16 cellular contexts compared by ENCODE assay signal in genomic region chr21:18030248-18030647, GRCh38.
DNase-seq lines count a peak whose midpoint lies in the region; ATAC-seq, FAIRE-seq and TF ChIP-seq lines count a peak whose summit lies in the region.
"Had no signal": no experiment of that assay in that cellular context is flagged by ENCODE, and none has a peak within 500 bp of the region (broad histone marks: within the 10 kb centered on the region; RNA-seq: fewer than 3 reads in every experiment).

No MANE protein-coding gene starts in this region.

- H3K27me3 ChIP-seq in KMS-11 (ENCODE audit: insufficient read depth, low read depth) (no peaks in the 10 kb centered on the region), GM12878 (replicated peaks in 1 of 2; ENCODE audit: control insufficient read depth in 2 of 2, insufficient read depth in 2 of 2, low read length in 1 of 2) (no peaks in the 10 kb centered on the region)
- H3K27me3 ChIP-seq: gastroesophageal sphincter, neutrophil had no signal

- no peak for TF ChIP-seq EP300 in GM12878 (IDR thresholded peaks at IDR 0.05; ENCODE audit: borderline replicate concordance in 1 of 2, control insufficient read depth in 1 of 2, low read depth in 2 of 2, low read length in 2 of 2)

- peak overlapping the region; percentile 81 for H3K4me2 ChIP-seq in KMS-11
- no peak overlapping the region for H3K4me2 ChIP-seq in GM12878 (ENCODE audit: control insufficient read depth, insufficient read depth)

- H3K27ac ChIP-seq in KMS-11 (peak overlapping the region; percentile 29; the same call in 1 of the 2 replicates), GM12878 (ENCODE audit: control insufficient read depth, insufficient read depth) (no peak overlapping the region)
- H3K27ac ChIP-seq: gastroesophageal sphincter, GM23248, neutrophil had no signal

- no peak overlapping the region for H3K4me3 ChIP-seq in KMS-11 (IDR thresholded peaks at IDR 0.05; ENCODE audit: insufficient read depth, low read depth, low read length)
- H3K4me3 ChIP-seq in GM12878, result no peak overlapping the region
- H3K4me3 ChIP-seq: gastroesophageal sphincter, GM23248 had no signal

- DNase-seq in activated CD4-positive, alpha-beta T cell treated with anti-CD3 and anti-CD28 coated beads for 36 hours, result peak; percentile 9
- no peak for DNase-seq in activated CD4-positive, alpha-beta T cell treated with anti-CD3 and anti-CD28 coated beads, Interleukin-2, amount 50 U/mL, for 4 hours
- DNase-seq in GM12878 (ENCODE audit: low read depth, low spot score) (no peak), DMS53 (lab: John Stamatoyannopoulos, UW) (no peak)
- DNase-seq: CD4-positive, CD25-positive, alpha-beta regulatory T cell; cerebellar nuclear complex; GM23248; NCI-H2171 treated with DMSO at 0.1 percent for 48 hours had no signal

- TF ChIP-seq CTCF in KMS-11 (conservative IDR thresholded peaks at IDR 0.05; ENCODE audit: low read depth, low read length), result no peak
- TF ChIP-seq CTCF in GM12878 (IDR thresholded peaks at IDR 0.05 in 2 of 3, conservative IDR thresholded peaks at IDR 0.05 in 1 of 3; ENCODE audit: control insufficient read depth in 2 of 3, extremely low read depth in 1 of 3, insufficient read depth in 1 of 3, low read depth in 3 of 3, low read length in 3 of 3), result no peak

- SMC1A ChIA-PET in GM12878 (lab: Charles Lee; ENCODE audit: uncharacterized antibody, unreplicated experiment), result no interaction called here

- no TSS peak for BruUV-seq in GM12878 (replicated peaks; lab: Mats Ljungman, UMichigan)

- ATAC-seq in activated CD4-positive, alpha-beta T cell treated with anti-CD3 and anti-CD28 coated beads for 36 hours, result peak; percentile 49
- peak; percentile 76 for ATAC-seq in HG02610 (IDR thresholded peaks at IDR 0.05; ENCODE audit: unreplicated experiment)
- ATAC-seq in GM12878, result peak; percentile 52
- ATAC-seq in HG02970 (IDR thresholded peaks at IDR 0.05; ENCODE audit: low FRiP score, unreplicated experiment), result no peak
- no peak for ATAC-seq in GM18861 (IDR thresholded peaks at IDR 0.05; ENCODE audit: unreplicated experiment)
- ATAC-seq: gastroesophageal sphincter had no signal

- H3K4me1 Mint-ChIP-seq in activated CD4-positive, alpha-beta T cell treated with anti-CD3 and anti-CD28 coated beads for 36 hours, result no peaks in the 10 kb centered on the region
- H3K4me1 Mint-ChIP-seq: CD4-positive, CD25-positive, alpha-beta regulatory T cell had no signal

- RAD21 ChIA-PET in GM12878 (lab: Charles Lee; ENCODE audit: unreplicated experiment), result no interaction called here

- H3K27ac Mint-ChIP-seq in activated CD4-positive, alpha-beta T cell treated with anti-CD3 and anti-CD28 coated beads for 36 hours, result no peak overlapping the region
- H3K27ac Mint-ChIP-seq: CD4-positive, CD25-positive, alpha-beta regulatory T cell; stimulated activated naive CD8-positive, alpha-beta T cell treated with anti-CD3 and anti-CD28 coated beads, Interleukin-15, Interleukin-2, amounts not matched to agents 100 ng/mL and 50 ng/mL, for 24 hours had no signal

- TF ChIP-seq POLR2A in GM12878 (IDR thresholded peaks at IDR 0.05; ENCODE audit: low read depth, low read length), result no peak

- H2AFZ ChIP-seq in KMS-11 (ENCODE audit: low read depth) (no peak overlapping the region), GM12878 (ENCODE audit: control insufficient read depth, low read depth, low read length) (no peak overlapping the region)
- H2AFZ ChIP-seq: GM23248 had no signal

- H3K27me3 Mint-ChIP-seq in activated CD4-positive, alpha-beta T cell treated with anti-CD3 and anti-CD28 coated beads for 36 hours, result no peaks in the 10 kb centered on the region

- no peak overlapping the region for H3K4me3 Mint-ChIP-seq in activated CD4-positive, alpha-beta T cell treated with anti-CD3 and anti-CD28 coated beads for 36 hours
- H3K4me3 Mint-ChIP-seq: CD4-positive, CD25-positive, alpha-beta regulatory T cell; stimulated activated naive CD8-positive, alpha-beta T cell treated with anti-CD3 and anti-CD28 coated beads, Interleukin-15, Interleukin-2, amounts not matched to agents 100 ng/mL and 50 ng/mL, for 24 hours had no signal

- no peak for FAIRE-seq in GM12878 (lab: Jason Lieb, UNC)
- FAIRE-seq: A204.1 had no signal

- 3% methylated on average over 4 of the region's 4 CpGs for WGBS in GM12878 (ENCODE audit: insufficient coverage, insufficient replicate concordance, low lambda C conversion rate, missing lambda C conversion rate)

- intact Hi-C loops in activated CD4-positive, alpha-beta T cell treated with anti-CD3 and anti-CD28 coated beads for 36 hours (cut with DNase I, micrococcal nuclease), result no loop called here
- intact Hi-C loops in GM12878 (cut with micrococcal nuclease; ENCODE audit: unreplicated experiment), result no loop called here

- no peak for TF ChIP-seq RAD21 in GM12878 (IDR thresholded peaks at IDR 0.05; ENCODE audit: insufficient read depth, low read depth, low read length)

- no peaks in the 10 kb centered on the region; the same call in 2 of the 3 replicates for H3K9me3 ChIP-seq in GM12878 (replicated peaks; ENCODE audit: control insufficient read depth, insufficient read depth, low read length)
- H3K9me3 ChIP-seq: gastroesophageal sphincter, neutrophil had no signal

- peaks cover 32% of the 10 kb centered on the region for H3K4me1 ChIP-seq in KMS-11 (ENCODE audit: low read depth, poor library complexity, severe bottlenecking)
- no peaks in the 10 kb centered on the region for H3K4me1 ChIP-seq in GM12878 (ENCODE audit: control insufficient read depth, insufficient read depth, low read length)
- H3K4me1 ChIP-seq: gastroesophageal sphincter had no signal

- POLR2A ChIA-PET in activated CD4-positive, alpha-beta T cell treated with anti-CD3 and anti-CD28 coated beads for 36 hours (lab: Charles Lee), result no interaction called here
- POLR2A ChIA-PET in GM12878 (lab: Charles Lee), result no interaction called here

- H3K9ac ChIP-seq in KMS-11, result no peak overlapping the region
- no peak overlapping the region for H3K9ac ChIP-seq in GM12878 (ENCODE audit: control insufficient read depth, insufficient read depth, low read length)
- H3K9ac ChIP-seq: GM23248 had no signal

- CTCF ChIA-PET in activated CD4-positive, alpha-beta T cell treated with anti-CD3 and anti-CD28 coated beads for 36 hours (lab: Charles Lee), result no interaction called here
- CTCF ChIA-PET in GM12878 (lab: Yijun Ruan, JAX), result no interaction called here

- H3K9me3 Mint-ChIP-seq in activated CD4-positive, alpha-beta T cell treated with anti-CD3 and anti-CD28 coated beads for 36 hours (ENCODE audit: low read depth), result no peaks in the 10 kb centered on the region
- H3K9me3 Mint-ChIP-seq: stimulated activated naive CD8-positive, alpha-beta T cell treated with anti-CD3 and anti-CD28 coated beads, Interleukin-15, Interleukin-2, amounts not matched to agents 100 ng/mL and 50 ng/mL, for 24 hours had no signal

- no peaks in the 10 kb centered on the region for H3K36me3 Mint-ChIP-seq in activated CD4-positive, alpha-beta T cell treated with anti-CD3 and anti-CD28 coated beads for 36 hours (ENCODE audit: low read depth)
- H3K36me3 Mint-ChIP-seq: CD4-positive, CD25-positive, alpha-beta regulatory T cell had no signal

- H3K36me3 ChIP-seq in KMS-11 (ENCODE audit: insufficient read depth) (no peaks in the 10 kb centered on the region), GM12878 (ENCODE audit: control insufficient read depth in 2 of 2, insufficient read depth in 2 of 2, low read length in 1 of 2) (no peaks in the 10 kb centered on the region)
- H3K36me3 ChIP-seq: gastroesophageal sphincter, neutrophil had no signal

- H3K79me2 ChIP-seq in KMS-11 (ENCODE audit: insufficient read depth, low read depth) (no peaks in the 10 kb centered on the region), GM12878 (ENCODE audit: control insufficient read depth, insufficient read depth, low read length) (no peaks in the 10 kb centered on the region)

- H4K20me1 ChIP-seq in KMS-11 (ENCODE audit: insufficient read depth) (0 out of 2 replicates have a peak, but pooled peaks cover 3% of the 10 kb centered on the region), GM12878 (ENCODE audit: control insufficient read depth, insufficient read depth) (no peaks in the 10 kb centered on the region)

- in situ Hi-C loops in GM12878 (cut with MboI), result no loop called here

TF ChIP-seq in GM12878, 131 proteins besides CTCF, POLR2A, EP300 and RAD21:
- no peak for TF ChIP-seq HDAC2 (IDR thresholded peaks at IDR 0.05)
- no peak for TF ChIP-seq CEBPZ (IDR thresholded peaks at IDR 0.05; ENCODE audit: low read depth, low read length)
- no peak for TF ChIP-seq ZNF622 (IDR thresholded peaks at IDR 0.05)
- TF ChIP-seq MEF2B (IDR thresholded peaks at IDR 0.05; ENCODE audit: partially characterized antibody, poor library complexity, severe bottlenecking), result no peak
- 0 out of 2 replicates have a peak, but pooled peaks have one; percentile 20 for TF ChIP-seq BCL11A (IDR thresholded peaks at IDR 0.05; ENCODE audit: low read depth, low read length)
- TF ChIP-seq RUNX3 (IDR thresholded peaks at IDR 0.05; ENCODE audit: low read length), result peak; percentile 71

Comparison
In these comparisons a context has a peak if more than half of its experiments do, and no peak if none do; other contexts are left out.
1. ATAC-seq: peak in activated CD4-positive, alpha-beta T cell treated with anti-CD3 and anti-CD28 coated beads for 36 hours (single experiment), HG02610 (single experiment) and GM12878 (single experiment); none in HG02970 (single experiment) and GM18861 (single experiment).